Comparison of ENCODE assay signal across 16 cellular contexts in the genomic region with DNA sequence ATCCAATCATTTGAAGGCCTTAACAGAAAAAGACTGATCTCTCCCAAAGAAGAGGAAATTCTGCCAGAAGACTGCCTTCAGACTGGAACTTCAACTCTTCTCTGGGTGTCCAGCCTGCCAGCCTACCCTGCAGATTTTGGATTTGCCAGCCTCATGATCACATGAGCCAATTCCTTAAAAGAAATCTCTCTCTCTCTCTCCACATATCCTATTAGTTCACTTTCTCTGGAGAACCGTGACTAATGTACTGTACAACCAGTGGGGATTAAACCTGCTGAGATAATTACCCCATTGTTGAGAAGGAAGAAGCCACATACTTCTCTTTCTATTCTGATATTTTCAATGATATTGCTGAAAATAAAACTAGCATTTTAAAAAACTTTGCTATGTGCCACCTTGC.
DNase-seq lines count a peak whose midpoint lies in the region; ATAC-seq and TF ChIP-seq lines count a peak whose summit lies in the region.
"Had no signal": no experiment of that assay in that cellular context is flagged by ENCODE, and none has a peak within 500 bp of the region (broad histone marks: within the 10 kb centered on the region; RNA-seq: fewer than 3 reads in every experiment).

No MANE protein-coding gene starts in this region.

- H3K4me3 ChIP-seq in A673 (ENCODE audit: low read depth, low read length, poor library complexity, severe bottlenecking), result no peak overlapping the region
- H3K4me3 ChIP-seq: BLaER1 treated with 17β-estradiol and CSF1 and Interleukin-3, amounts not matched to agents 10 nM and 100 nM; GM12878; GM23338 had no signal

- no peak for TF ChIP-seq RAD21 in Ishikawa (IDR thresholded peaks at IDR 0.05; ENCODE audit: low read depth)

- no peaks in the 10 kb centered on the region for H3K9me3 ChIP-seq in A673 (ENCODE audit: low read depth, low read length, poor library complexity, severe bottlenecking)

- DNase-seq in A673 (ENCODE audit: low spot score), result peak; percentile 62
- peak; percentile 72 for DNase-seq in NCI-H82 (lab: John Stamatoyannopoulos, UW)
- DNase-seq in myocyte (ENCODE audit: low read depth), result peak; percentile 0
- DNase-seq in midbrain (lab: John Stamatoyannopoulos, UW), result no peak
- no peak for DNase-seq in Right ventricle myocardium inferior (ENCODE audit: missing footprints)
- no peak for DNase-seq in occipital lobe (lab: John Stamatoyannopoulos, UW)
- DNase-seq: 8988T; ACHN; Calu3; CD4-positive, CD25-positive, alpha-beta regulatory T cell; DMS 273 treated with DMSO at 0.1 percent for 48 hours; H7 had no signal

- ATAC-seq in Right ventricle myocardium inferior, result no peak
- ATAC-seq: GM12878, GM23338 had no signal

- peaks cover 4% of the 10 kb centered on the region for H3K27me3 ChIP-seq in A673 (replicated peaks; ENCODE audit: insufficient read depth, low read depth, low read length, poor library complexity)

- H3K27ac ChIP-seq in A673 (ENCODE audit: low read depth, low read length, poor library complexity, severe bottlenecking), result no peak overlapping the region
- H3K27ac ChIP-seq: BLaER1 treated with 17β-estradiol and CSF1 and Interleukin-3, amounts not matched to agents 10 nM and 100 nM had no signal

- H3K4me1 ChIP-seq in A673 (ENCODE audit: insufficient read depth, low read length, poor library complexity, severe bottlenecking), result no peaks in the 10 kb centered on the region
- H3K4me1 ChIP-seq: BLaER1 treated with 17β-estradiol and CSF1 and Interleukin-3, amounts not matched to agents 10 nM and 100 nM had no signal

- intact Hi-C loops in A673 (cut with micrococcal nuclease; ENCODE audit: unreplicated experiment), result no loop called here
- intact Hi-C loops in Right ventricle myocardium inferior (cut with DNase I), result no loop called here

- no peak for TF ChIP-seq EP300 in Ishikawa (IDR thresholded peaks at IDR 0.05; ENCODE audit: borderline replicate concordance)

- POLR2A ChIA-PET in A673 (lab: Charles Lee; ENCODE audit: low non-redundant PET), result no interaction called here

- CTCF ChIA-PET in A673 (lab: Charles Lee), result no interaction called here

- H3K36me3 ChIP-seq in A673 (ENCODE audit: insufficient read depth, low read length, poor library complexity, severe bottlenecking), result no peaks in the 10 kb centered on the region
- H3K36me3 ChIP-seq: BLaER1 treated with 17β-estradiol and CSF1 and Interleukin-3, amounts not matched to agents 10 nM and 100 nM had no signal

- no peak for TF ChIP-seq CTCF in A673 (conservative IDR thresholded peaks at IDR 0.05; ENCODE audit: low read depth, low read length)

- no TSS peak for BruUV-seq in A673 (replicated peaks; lab: Mats Ljungman, UMichigan)

TF ChIP-seq in Ishikawa, 13 proteins besides CTCF, POLR2A, EP300 and RAD21:
- TF ChIP-seq, protein P1, sequence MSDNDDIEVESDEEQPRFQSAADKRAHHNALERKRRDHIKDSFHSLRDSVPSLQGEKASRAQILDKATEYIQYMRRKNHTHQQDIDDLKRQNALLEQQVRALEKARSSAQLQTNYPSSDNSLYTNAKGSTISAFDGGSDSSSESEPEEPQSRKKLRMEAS (IDR thresholded peaks at IDR 0.05), result no peak
- TF ChIP-seq YY1 (IDR thresholded peaks at IDR 0.05; ENCODE audit: low read depth) (no peak), CREB1 (IDR thresholded peaks at IDR 0.05; ENCODE audit: low read depth) (no peak), NFIC (IDR thresholded peaks at IDR 0.05) (no peak)
- TF ChIP-seq, protein P2, sequence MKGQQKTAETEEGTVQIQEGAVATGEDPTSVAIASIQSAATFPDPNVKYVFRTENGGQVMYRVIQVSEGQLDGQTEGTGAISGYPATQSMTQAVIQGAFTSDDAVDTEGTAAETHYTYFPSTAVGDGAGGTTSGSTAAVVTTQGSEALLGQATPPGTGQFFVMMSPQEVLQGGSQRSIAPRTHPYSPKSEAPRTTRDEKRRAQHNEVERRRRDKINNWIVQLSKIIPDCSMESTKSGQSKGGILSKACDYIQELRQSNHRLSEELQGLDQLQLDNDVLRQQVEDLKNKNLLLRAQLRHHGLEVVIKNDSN (IDR thresholded peaks at IDR 0.05), result peak; percentile 17; the same call in 1 of the 2 replicates

Comparison
In these comparisons a context has a peak if more than half of its experiments do, and no peak if none do; other contexts are left out.
1. DNase-seq: peak in A673 (single experiment), NCI-H82 (single experiment) and myocyte (single experiment); none in midbrain (single experiment), Right ventricle myocardium inferior (single experiment) and occipital lobe (single experiment).